In genomic region chr15:95304116-95304873, GRCh38 we compare ENCODE assay signal across 10 cellular contexts.
A peak's percentile ranks its signal among the peaks of the same experiment; 100 is the strongest.
DNase-seq lines count a peak whose midpoint lies in the region; ATAC-seq and TF ChIP-seq lines count a peak whose summit lies in the region.
"Had no signal": no experiment of that assay in that cellular context is flagged by ENCODE, and none has a peak within 500 bp of the region (broad histone marks: within the 10 kb centered on the region; RNA-seq: fewer than 3 reads in every experiment).

No MANE protein-coding gene starts in this region.

- H3K27ac Mint-ChIP-seq in endothelial cell (ENCODE audit: unreplicated experiment) (peak overlapping the region; percentile 99), mesothelial cell of epicardium (peak overlapping the region; percentile 54)

- H3K27ac ChIP-seq in upper lobe of left lung = peak overlapping the region; percentile 27 to 60 (median 52)

- H3K9me3 ChIP-seq in upper lobe of left lung = no peaks in the 10 kb centered on the region

- no peak overlapping the region for H3K4me3 ChIP-seq in upper lobe of left lung

- H3K4me3 Mint-ChIP-seq in endothelial cell (ENCODE audit: unreplicated experiment) (no peak overlapping the region), mesothelial cell of epicardium (peak overlapping the region; percentile 24)

- peaks cover 3% of the 10 kb centered on the region for H3K36me3 Mint-ChIP-seq in endothelial cell (ENCODE audit: low read depth, unreplicated experiment)
- H3K36me3 Mint-ChIP-seq in mesothelial cell of epicardium = peaks cover 5% of the 10 kb centered on the region

- no peak for TF ChIP-seq POLR2A in upper lobe of left lung (IDR thresholded peaks at IDR 0.05)

- H3K27me3 ChIP-seq in upper lobe of left lung = no peaks in the 10 kb centered on the region

- H3K27me3 Mint-ChIP-seq in endothelial cell (ENCODE audit: unreplicated experiment) (peaks cover 5% of the 10 kb centered on the region), mesothelial cell of epicardium (ENCODE audit: low read depth) (no peaks in the 10 kb centered on the region)

- H3K4me1 Mint-ChIP-seq in endothelial cell (ENCODE audit: unreplicated experiment) = peaks cover 28% of the 10 kb centered on the region
- peaks cover 8% of the 10 kb centered on the region for H3K4me1 Mint-ChIP-seq in mesothelial cell of epicardium

- 45 to 53% methylated on average over 14 of the region's 14 CpGs for WGBS in upper lobe of left lung, 2 donors

- no peak for TF ChIP-seq EP300 in upper lobe of left lung (IDR thresholded peaks at IDR 0.05)

- DNase-seq in NCI-H82 (lab: John Stamatoyannopoulos, UW) (peak; percentile 52), NCI-H82 treated with DMSO at 0.1 percent for 48 hours (lab: John Stamatoyannopoulos, UW; ENCODE audit: unreplicated experiment) (no peak), endothelial cell (ENCODE audit: low spot score) (no peak), mesothelial cell of epicardium (ENCODE audit: low spot score in 2 of 2, unreplicated experiment in 2 of 2) (no peak), upper lobe of left lung (no peak), GDM1 (lab: John Stamatoyannopoulos, UW) (no peak)
- DNase-seq: activated CD4-positive, alpha-beta T cell treated with anti-CD3 and anti-CD28 coated beads for 1 hour; PC-3 had no signal

- H3K36me3 ChIP-seq in upper lobe of left lung = no peaks in the 10 kb centered on the region

- no peaks in the 10 kb centered on the region for H3K9me3 Mint-ChIP-seq in endothelial cell (ENCODE audit: unreplicated experiment)
- H3K9me3 Mint-ChIP-seq in mesothelial cell of epicardium = peaks cover 11% of the 10 kb centered on the region

- peak; percentile 34 to 79 for ATAC-seq in upper lobe of left lung (ENCODE audit: low FRiP score in 2 of 2)
- ATAC-seq in GM21360 (IDR thresholded peaks at IDR 0.05; ENCODE audit: unreplicated experiment) = no peak
- ATAC-seq in GM19324 (IDR thresholded peaks at IDR 0.05; ENCODE audit: low FRiP score, unreplicated experiment) = no peak
- ATAC-seq: PC-3 had no signal

- peaks cover 0 to 3% (median 0%) of the 10 kb centered on the region in 4 donors for H3K4me1 ChIP-seq in upper lobe of left lung

- TF ChIP-seq CTCF in endothelial cell (IDR thresholded peaks at IDR 0.05; ENCODE audit: unreplicated experiment) = no peak
- no peak for TF ChIP-seq CTCF in mesothelial cell of epicardium (IDR thresholded peaks at IDR 0.05; ENCODE audit: unreplicated experiment)
- TF ChIP-seq CTCF in upper lobe of left lung (IDR thresholded peaks at IDR 0.05) = no peak

Comparison
In these comparisons a context has a peak if more than half of its experiments do, and no peak if none do; other contexts are left out.
1. ATAC-seq: peak in upper lobe of left lung (2 of 2); none in GM21360 (single experiment) and GM19324 (single experiment).